In genomic region chr10:11806706-11807105, GRCh38 we compare ENCODE assay signal across 1 cellular context.
TF ChIP-seq lines count a peak whose summit lies in the region.

No MANE protein-coding gene starts in this region.

TF ChIP-seq in H1, 55 proteins besides CTCF, POLR2A, EP300 and RAD21:
- no peak for TF ChIP-seq RNF2 (IDR thresholded peaks at IDR 0.05; ENCODE audit: borderline replicate concordance, low read depth, low read length, missing control alignments, poor library complexity, severe bottlenecking)
